8 cellular contexts compared by ENCODE assay signal in the genomic region with DNA sequence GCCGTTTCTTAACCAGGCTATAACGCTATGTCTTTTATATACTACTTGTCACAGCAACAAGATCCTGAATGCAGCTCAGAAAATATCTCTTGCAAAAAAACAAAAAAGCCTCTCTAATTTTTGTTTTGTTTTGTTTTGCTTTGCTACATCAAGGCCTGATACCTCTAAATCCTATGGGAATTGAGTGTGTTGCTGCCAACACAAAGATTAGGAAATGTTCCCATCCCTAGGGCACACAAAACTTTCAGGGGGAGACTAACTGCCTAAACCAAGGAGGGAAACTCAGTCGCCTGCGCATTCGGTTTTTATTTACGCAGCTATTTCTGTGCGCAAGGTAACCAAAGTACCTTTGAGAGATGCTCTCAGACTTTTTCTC. TPM values are rescaled to one million over a fixed set of nuclear protein-coding genes. Genes with fewer than 3 reads are reported as not detected.
A peak's percentile ranks its signal among the peaks of the same experiment; 100 is the strongest.
DNase-seq lines count a peak whose midpoint lies in the region; ATAC-seq and TF ChIP-seq lines count a peak whose summit lies in the region.

No MANE protein-coding gene starts in this region.

- ATAC-seq in left cardiac atrium: no peak
- no peak for ATAC-seq in lower lobe of right lung
- no peak for ATAC-seq in HG03457 (IDR thresholded peaks at IDR 0.05; ENCODE audit: unreplicated experiment)

- no peaks in the 10 kb centered on the region for H3K27me3 ChIP-seq in cardiac muscle cell
- no peaks in the 10 kb centered on the region for H3K27me3 ChIP-seq in lower lobe of right lung (ENCODE audit: low read depth)

- DNase-seq in cardiac muscle cell (ENCODE audit: low read depth in 1 of 2, low spot score in 1 of 2): peak; percentile 32 to 47
- DNase-seq in left cardiac atrium: no peak
- DNase-seq in astrocyte of the spinal cord (ENCODE audit: low read depth, low spot score): no peak
- DNase-seq in lower lobe of right lung: no peak
- DNase-seq in type B pancreatic cell (ENCODE audit: extremely low spot score, unreplicated experiment): no peak
- DNase-seq in NCI-H2196 (lab: John Stamatoyannopoulos, UW; ENCODE audit: unreplicated experiment): no peak
- DNase-seq in COLO829 (ENCODE audit: low spot score): no peak

- H3K27me3 Mint-ChIP-seq in type B pancreatic cell: no peaks in the 10 kb centered on the region

- H3K36me3 ChIP-seq in cardiac muscle cell (no peaks in the 10 kb centered on the region), lower lobe of right lung (no peaks in the 10 kb centered on the region)

- TF ChIP-seq CTCF in cardiac muscle cell (IDR thresholded peaks at IDR 0.05; ENCODE audit: low read depth, low read length) (no peak), astrocyte of the spinal cord (IDR thresholded peaks at IDR 0.05; ENCODE audit: low read depth, low read length) (no peak), lower lobe of right lung (IDR thresholded peaks at IDR 0.05) (no peak), type B pancreatic cell (conservative IDR thresholded peaks at IDR 0.05) (no peak)

- peaks cover 4% of the 10 kb centered on the region for H3K36me3 Mint-ChIP-seq in type B pancreatic cell

- H3K4me3 ChIP-seq in cardiac muscle cell: peak overlapping the region; percentile 99
- peak overlapping the region; percentile 72 for H3K4me3 ChIP-seq in astrocyte of the spinal cord (ENCODE audit: low read depth, low read length)
- peak overlapping the region; percentile 70 for H3K4me3 ChIP-seq in lower lobe of right lung

- H3K27ac ChIP-seq in cardiac muscle cell: peak overlapping the region; percentile 91
- H3K27ac ChIP-seq in lower lobe of right lung: peak overlapping the region; percentile 80

- H3K4me1 Mint-ChIP-seq in type B pancreatic cell (ENCODE audit: unreplicated experiment): peaks cover 52% of the 10 kb centered on the region

- H3K9me3 Mint-ChIP-seq in type B pancreatic cell: peaks cover 5% of the 10 kb centered on the region

- peak overlapping the region; percentile 93 for H3K4me3 Mint-ChIP-seq in type B pancreatic cell

- peak overlapping the region; percentile 78 for H3K27ac Mint-ChIP-seq in type B pancreatic cell

- intact Hi-C loops in left cardiac atrium (cut with DNase I) (loop anchor here (5.0 to 10.0 kb wide), 2 partner anchors 234 to 242 kb away; no protein-coding TSS in a partner anchor), lower lobe of right lung (cut with DNase I) (loop anchor here (10.0 kb wide), 1 partner anchor 324 kb away; no protein-coding TSS in a partner anchor)

- in situ Hi-C loops in astrocyte of the spinal cord (cut with HindIII; ENCODE audit: low sequenced_read_pairs): no loop called here

- H3K4me1 ChIP-seq in cardiac muscle cell (ENCODE audit: low read depth): peaks cover 20% of the 10 kb centered on the region
- peaks cover 27% of the 10 kb centered on the region for H3K4me1 ChIP-seq in lower lobe of right lung

- H3K9me3 ChIP-seq in cardiac muscle cell (ENCODE audit: low read depth) (no peaks in the 10 kb centered on the region), lower lobe of right lung (no peaks in the 10 kb centered on the region)

RNA-seq across cellular contexts. Expression of gene SSBP2, which starts 1.7 kb away (rescaled TPM):
- total RNA-seq in cardiac muscle cell: 111 and 117 TPM in 2 replicates
- 174 and 211 TPM in 2 replicates for polyA plus RNA-seq in cardiac muscle cell
- 10 to 100 TPM; 37.7 to 46.9 TPM for total RNA-seq in left cardiac atrium
- total RNA-seq in lower lobe of right lung: 41.1 TPM
- total RNA-seq in type B pancreatic cell (ENCODE audit: low replicate concordance): 85.2 and 102 TPM in 2 replicates

Comparison
In these comparisons a context has a peak if more than half of its experiments do, and no peak if none do; other contexts are left out.
1. DNase-seq: peak in cardiac muscle cell (2 of 2); none in left cardiac atrium (single experiment), astrocyte of the spinal cord (single experiment), lower lobe of right lung (single experiment), type B pancreatic cell (single experiment), NCI-H2196 (single experiment) and COLO829 (single experiment).
2. Peak in every context shown above with its lines, with median percentiles within 50 percentile points of each other: H3K4me3 ChIP-seq.